In the genomic region with DNA sequence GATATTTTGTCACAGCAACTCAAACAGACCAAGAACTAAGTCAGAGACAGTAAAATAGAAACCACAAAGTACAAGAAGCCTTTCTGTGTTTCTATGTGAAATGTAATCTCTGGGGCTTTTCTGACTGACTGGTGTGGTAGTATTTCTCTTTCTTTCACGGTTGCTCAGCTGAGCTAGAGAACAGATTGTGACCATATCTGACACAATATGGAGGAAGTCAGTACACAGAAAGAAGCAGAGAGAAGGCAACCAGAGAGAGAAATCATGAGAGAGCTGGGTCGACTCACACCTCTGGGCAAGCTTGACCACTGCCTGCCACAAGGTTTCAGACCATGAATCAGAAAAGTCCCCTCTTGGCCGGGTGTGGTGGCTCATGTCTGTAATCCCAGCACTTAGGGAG, we compare ENCODE assay signal across 1 cellular context.
TF ChIP-seq lines count a peak whose summit lies in the region.

No MANE protein-coding gene starts in this region.

TF ChIP-seq in GM12878, 131 proteins besides CTCF, POLR2A, EP300 and RAD21 (continued from another document):
- TF ChIP-seq, protein P1, sequence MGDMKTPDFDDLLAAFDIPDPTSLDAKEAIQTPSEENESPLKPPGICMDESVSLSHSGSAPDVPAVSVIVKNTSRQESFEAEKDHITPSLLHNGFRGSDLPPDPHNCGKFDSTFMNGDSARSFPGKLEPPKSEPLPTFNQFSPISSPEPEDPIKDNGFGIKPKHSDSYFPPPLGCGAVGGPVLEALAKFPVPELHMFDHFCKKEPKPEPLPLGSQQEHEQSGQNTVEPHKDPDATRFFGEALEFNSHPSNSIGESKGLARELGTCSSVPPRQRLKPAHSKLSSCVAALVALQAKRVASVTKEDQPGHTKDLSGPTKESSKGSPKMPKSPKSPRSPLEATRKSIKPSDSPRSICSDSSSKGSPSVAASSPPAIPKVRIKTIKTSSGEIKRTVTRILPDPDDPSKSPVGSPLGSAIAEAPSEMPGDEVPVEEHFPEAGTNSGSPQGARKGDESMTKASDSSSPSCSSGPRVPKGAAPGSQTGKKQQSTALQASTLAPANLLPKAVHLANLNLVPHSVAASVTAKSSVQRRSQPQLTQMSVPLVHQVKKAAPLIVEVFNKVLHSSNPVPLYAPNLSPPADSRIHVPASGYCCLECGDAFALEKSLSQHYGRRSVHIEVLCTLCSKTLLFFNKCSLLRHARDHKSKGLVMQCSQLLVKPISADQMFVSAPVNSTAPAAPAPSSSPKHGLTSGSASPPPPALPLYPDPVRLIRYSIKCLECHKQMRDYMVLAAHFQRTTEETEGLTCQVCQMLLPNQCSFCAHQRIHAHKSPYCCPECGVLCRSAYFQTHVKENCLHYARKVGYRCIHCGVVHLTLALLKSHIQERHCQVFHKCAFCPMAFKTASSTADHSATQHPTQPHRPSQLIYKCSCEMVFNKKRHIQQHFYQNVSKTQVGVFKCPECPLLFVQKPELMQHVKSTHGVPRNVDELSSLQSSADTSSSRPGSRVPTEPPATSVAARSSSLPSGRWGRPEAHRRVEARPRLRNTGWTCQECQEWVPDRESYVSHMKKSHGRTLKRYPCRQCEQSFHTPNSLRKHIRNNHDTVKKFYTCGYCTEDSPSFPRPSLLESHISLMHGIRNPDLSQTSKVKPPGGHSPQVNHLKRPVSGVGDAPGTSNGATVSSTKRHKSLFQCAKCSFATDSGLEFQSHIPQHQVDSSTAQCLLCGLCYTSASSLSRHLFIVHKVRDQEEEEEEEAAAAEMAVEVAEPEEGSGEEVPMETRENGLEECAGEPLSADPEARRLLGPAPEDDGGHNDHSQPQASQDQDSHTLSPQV (IDR thresholded peaks at IDR 0.05), result no peak
- TF ChIP-seq MYB (IDR thresholded peaks at IDR 0.05; ENCODE audit: borderline replicate concordance, low read depth, low read length) (no peak), BRCA1 (IDR thresholded peaks at IDR 0.05; ENCODE audit: low read depth, low read length) (no peak), HDGF (IDR thresholded peaks at IDR 0.05) (no peak)
- TF ChIP-seq, protein P2, sequence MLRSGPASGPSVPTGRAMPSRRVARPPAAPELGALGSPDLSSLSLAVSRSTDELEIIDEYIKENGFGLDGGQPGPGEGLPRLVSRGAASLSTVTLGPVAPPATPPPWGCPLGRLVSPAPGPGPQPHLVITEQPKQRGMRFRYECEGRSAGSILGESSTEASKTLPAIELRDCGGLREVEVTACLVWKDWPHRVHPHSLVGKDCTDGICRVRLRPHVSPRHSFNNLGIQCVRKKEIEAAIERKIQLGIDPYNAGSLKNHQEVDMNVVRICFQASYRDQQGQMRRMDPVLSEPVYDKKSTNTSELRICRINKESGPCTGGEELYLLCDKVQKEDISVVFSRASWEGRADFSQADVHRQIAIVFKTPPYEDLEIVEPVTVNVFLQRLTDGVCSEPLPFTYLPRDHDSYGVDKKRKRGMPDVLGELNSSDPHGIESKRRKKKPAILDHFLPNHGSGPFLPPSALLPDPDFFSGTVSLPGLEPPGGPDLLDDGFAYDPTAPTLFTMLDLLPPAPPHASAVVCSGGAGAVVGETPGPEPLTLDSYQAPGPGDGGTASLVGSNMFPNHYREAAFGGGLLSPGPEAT (IDR thresholded peaks at IDR 0.05; ENCODE audit: low read depth), result no peak
- TF ChIP-seq, protein P3, sequence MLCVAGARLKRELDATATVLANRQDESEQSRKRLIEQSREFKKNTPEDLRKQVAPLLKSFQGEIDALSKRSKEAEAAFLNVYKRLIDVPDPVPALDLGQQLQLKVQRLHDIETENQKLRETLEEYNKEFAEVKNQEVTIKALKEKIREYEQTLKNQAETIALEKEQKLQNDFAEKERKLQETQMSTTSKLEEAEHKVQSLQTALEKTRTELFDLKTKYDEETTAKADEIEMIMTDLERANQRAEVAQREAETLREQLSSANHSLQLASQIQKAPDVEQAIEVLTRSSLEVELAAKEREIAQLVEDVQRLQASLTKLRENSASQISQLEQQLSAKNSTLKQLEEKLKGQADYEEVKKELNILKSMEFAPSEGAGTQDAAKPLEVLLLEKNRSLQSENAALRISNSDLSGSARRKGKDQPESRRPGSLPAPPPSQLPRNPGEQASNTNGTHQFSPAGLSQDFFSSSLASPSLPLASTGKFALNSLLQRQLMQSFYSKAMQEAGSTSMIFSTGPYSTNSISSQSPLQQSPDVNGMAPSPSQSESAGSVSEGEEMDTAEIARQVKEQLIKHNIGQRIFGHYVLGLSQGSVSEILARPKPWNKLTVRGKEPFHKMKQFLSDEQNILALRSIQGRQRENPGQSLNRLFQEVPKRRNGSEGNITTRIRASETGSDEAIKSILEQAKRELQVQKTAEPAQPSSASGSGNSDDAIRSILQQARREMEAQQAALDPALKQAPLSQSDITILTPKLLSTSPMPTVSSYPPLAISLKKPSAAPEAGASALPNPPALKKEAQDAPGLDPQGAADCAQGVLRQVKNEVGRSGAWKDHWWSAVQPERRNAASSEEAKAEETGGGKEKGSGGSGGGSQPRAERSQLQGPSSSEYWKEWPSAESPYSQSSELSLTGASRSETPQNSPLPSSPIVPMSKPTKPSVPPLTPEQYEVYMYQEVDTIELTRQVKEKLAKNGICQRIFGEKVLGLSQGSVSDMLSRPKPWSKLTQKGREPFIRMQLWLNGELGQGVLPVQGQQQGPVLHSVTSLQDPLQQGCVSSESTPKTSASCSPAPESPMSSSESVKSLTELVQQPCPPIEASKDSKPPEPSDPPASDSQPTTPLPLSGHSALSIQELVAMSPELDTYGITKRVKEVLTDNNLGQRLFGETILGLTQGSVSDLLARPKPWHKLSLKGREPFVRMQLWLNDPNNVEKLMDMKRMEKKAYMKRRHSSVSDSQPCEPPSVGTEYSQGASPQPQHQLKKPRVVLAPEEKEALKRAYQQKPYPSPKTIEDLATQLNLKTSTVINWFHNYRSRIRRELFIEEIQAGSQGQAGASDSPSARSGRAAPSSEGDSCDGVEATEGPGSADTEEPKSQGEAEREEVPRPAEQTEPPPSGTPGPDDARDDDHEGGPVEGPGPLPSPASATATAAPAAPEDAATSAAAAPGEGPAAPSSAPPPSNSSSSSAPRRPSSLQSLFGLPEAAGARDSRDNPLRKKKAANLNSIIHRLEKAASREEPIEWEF (IDR thresholded peaks at IDR 0.05; ENCODE audit: insufficient replicate concordance, low read depth, low read length), result no peak
